Comparison of ENCODE assay signal across 34 cellular contexts in the genomic region with DNA sequence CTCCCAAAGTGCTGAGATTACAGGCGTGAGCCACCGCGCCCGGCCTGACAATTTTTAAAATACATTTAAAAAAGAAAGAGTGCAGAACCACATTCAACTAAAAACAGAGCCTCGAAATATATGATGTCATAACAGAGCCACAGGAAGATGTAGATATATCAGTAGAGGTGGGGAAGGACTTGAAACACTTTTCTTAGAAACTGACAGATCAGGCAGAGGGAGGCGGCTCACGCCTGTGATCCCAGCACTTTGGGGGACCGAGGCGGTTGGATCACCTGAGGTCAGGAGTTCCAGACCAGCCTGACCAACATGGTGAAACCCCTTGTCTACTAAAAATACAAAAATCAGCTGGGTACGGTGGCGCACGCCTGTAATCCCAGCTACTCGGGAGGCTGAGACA. TPM values are rescaled to one million over a fixed set of nuclear protein-coding genes. Genes with fewer than 3 reads are reported as not detected.
"Had no signal": no experiment of that assay in that cellular context is flagged by ENCODE, and none has a peak within 500 bp of the region (broad histone marks: within the 10 kb centered on the region; RNA-seq: fewer than 3 reads in every experiment).

No MANE protein-coding gene starts in this region.

- H3K4me3 ChIP-seq: cardiac muscle cell, MG63, Peyer's patch had no signal

- DNase-seq: activated B cell treated with CpG ODN at 0.5 μM for 24 hours; activated CD4-positive, alpha-beta memory T cell treated with anti-CD3 and anti-CD28 coated beads, Interleukin-2, amount 10 ng/mL, durations not matched to agents 7 days and 5 days; activated CD4-positive, alpha-beta T cell treated with anti-CD3 and anti-CD28 coated beads for 1 hour; activated CD4-positive, alpha-beta T cell treated with anti-CD3 and anti-CD28 coated beads for 48 hours; activated CD8-positive, alpha-beta memory T cell treated with anti-CD3 and anti-CD28 coated beads for 24 hours; activated CD8-positive, alpha-beta memory T cell treated with anti-CD3 and anti-CD28 coated beads, Interleukin-2, amount 10 ng/mL, durations not matched to agents 7 days and 5 days; activated CD8-positive, alpha-beta memory T cell treated with anti-CD3 and anti-CD28 coated beads, Interleukin-2, amount 50 U/mL, for 48 hours; activated effector memory CD4-positive, alpha-beta T cell treated with Interleukin-2 at 50 U/mL for 16 hours; activated naive CD4-positive, alpha-beta T cell treated with anti-CD3 and anti-CD28 coated beads, Interleukin-2, amount 10 ng/mL, durations not matched to agents 7 days and 5 days; activated naive CD8-positive, alpha-beta T cell treated with anti-CD3 and anti-CD28 coated beads, Interleukin-2, amount 50 U/mL, for 24 hours; activated T-cell treated with anti-CD3 and anti-CD28 coated beads, Interleukin-2, amount 50 U/mL, for 48 hours; anterior cingulate cortex; Kasumi-1; MG63; NCI-H1048; NCI-H1105 treated with DMSO at 0.1 percent for 48 hours; NCI-H1436 treated with DMSO at 0.1 percent for 48 hours; NCI-H1694 treated with DMSO at 0.1 percent for 48 hours; NCI-H2029 treated with DMSO at 0.1 percent for 48 hours; NCI-H2107; NCI-H2171; NCI-H510A; NCI-H526; NCI-H748 treated with DMSO at 0.1 percent for 48 hours; NK-92 treated with Interleukin-12 subunit alpha and Interleukin-12 subunit beta, amount 100 ng/mL, for 24 hours; PC-3; RPMI8226; SW 1271; T-helper 1 cell; T-helper 2 cell; T-helper 9 cell had no signal

- ATAC-seq: activated CD8-positive, alpha-beta memory T cell treated with anti-CD3 and anti-CD28 coated beads, Interleukin-2, amount 10 ng/mL, durations not matched to agents 7 days and 5 days; activated naive CD8-positive, alpha-beta T cell treated with anti-CD3 and anti-CD28 coated beads, Interleukin-2, amount 50 U/mL, for 24 hours; PC-3 had no signal

- H3K27ac ChIP-seq: Peyer's patch, VCaP had no signal

- H3K27me3 ChIP-seq: cardiac muscle cell, MG63, Peyer's patch had no signal

- H3K9me3 ChIP-seq: MG63, Peyer's patch had no signal

- H3K4me1 ChIP-seq: Peyer's patch had no signal

- H3K36me3 ChIP-seq: cardiac muscle cell, MG63, Peyer's patch had no signal

RNA-seq across cellular contexts. Expression of gene MLC1, which starts 7.0 kb away (rescaled TPM):
- total RNA-seq: activated B cell treated with CpG ODN at 0.5 μM for 24 hours, Peyer's patch had no signal

RNA-seq across cellular contexts. Expression of gene MOV10L1, which starts 11.6 kb away (rescaled TPM):
- total RNA-seq: activated B cell treated with CpG ODN at 0.5 μM for 24 hours; activated CD4-positive, alpha-beta memory T cell treated with anti-CD3 and anti-CD28 coated beads, Interleukin-2, amount 10 ng/mL, durations not matched to agents 7 days and 5 days; cardiac muscle cell had no signal

RNA-seq across cellular contexts. Expression of gene TTLL8, which starts 20.1 kb away (rescaled TPM):
- total RNA-seq: activated B cell treated with CpG ODN at 0.5 μM for 24 hours; activated CD4-positive, alpha-beta memory T cell treated with anti-CD3 and anti-CD28 coated beads, Interleukin-2, amount 10 ng/mL, durations not matched to agents 7 days and 5 days; activated CD8-positive, alpha-beta memory T cell treated with anti-CD3 and anti-CD28 coated beads, Interleukin-2, amount 10 ng/mL, durations not matched to agents 7 days and 5 days; cardiac muscle cell; PC-3; Peyer's patch had no signal
- polyA plus RNA-seq: cardiac muscle cell had no signal
